Comparison of ENCODE assay signal across 24 cellular contexts in the genomic region with DNA sequence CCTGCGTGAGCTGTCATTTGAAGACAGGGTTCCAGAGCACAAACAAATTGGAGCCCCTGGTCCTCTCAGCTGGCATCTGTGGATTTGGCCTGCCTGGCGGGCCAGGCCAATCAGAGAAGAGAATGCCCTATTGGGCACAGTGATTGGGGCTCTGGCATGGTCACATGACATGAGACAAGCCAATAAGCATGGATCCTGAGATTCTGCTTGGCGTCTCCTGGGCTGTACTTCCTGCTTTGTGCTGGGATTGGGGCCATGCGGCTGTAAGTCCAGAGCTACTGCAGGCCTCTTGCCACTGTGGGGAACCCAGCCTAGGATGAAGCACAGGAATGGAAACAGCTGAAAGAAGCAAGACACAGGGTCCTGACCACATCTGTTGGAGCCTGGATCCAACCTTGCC.
"Had no signal": no experiment of that assay in that cellular context is flagged by ENCODE, and none has a peak within 500 bp of the region (broad histone marks: within the 10 kb centered on the region; RNA-seq: fewer than 3 reads in every experiment).

No MANE protein-coding gene starts in this region.

- H3K36me3 ChIP-seq: adrenal gland, SJSA1 had no signal

- FAIRE-seq: RCC 7860 had no signal

- ATAC-seq: activated CD4-positive, alpha-beta T cell treated with anti-CD3 and anti-CD28 coated beads for 36 hours; PC-3; T-cell had no signal

- H3K9me3 Mint-ChIP-seq: activated CD4-positive, alpha-beta memory T cell treated with anti-CD3 and anti-CD28 coated beads, Interleukin-2, amount 10 ng/mL, durations not matched to agents 7 days and 5 days; activated naive CD8-positive, alpha-beta T cell treated with anti-CD3 and anti-CD28 coated beads, Interleukin-2, amount 10 ng/mL, durations not matched to agents 7 days and 5 days; IgD-negative memory B cell; T-cell had no signal

- DNase-seq: activated CD4-positive, alpha-beta memory T cell treated with anti-CD3 and anti-CD28 coated beads, Interleukin-2, amount 10 ng/mL, durations not matched to agents 7 days and 5 days; activated CD4-positive, alpha-beta T cell treated with anti-CD3 and anti-CD28 coated beads for 36 hours; activated CD4-positive, alpha-beta T cell treated with anti-CD3 and anti-CD28 coated beads, Interleukin-2, amount 50 U/mL, for 1 hour; activated naive CD4-positive, alpha-beta T cell treated with anti-CD3 and anti-CD28 coated beads, Interleukin-2, amount 50 U/mL, for 16 hours; activated naive CD8-positive, alpha-beta T cell treated with anti-CD3 and anti-CD28 coated beads, Interleukin-2, amount 10 ng/mL, durations not matched to agents 7 days and 5 days; activated T-cell treated with anti-CD3 and anti-CD28 coated beads for 4 hours; activated T-cell treated with anti-CD3 and anti-CD28 coated beads, Interleukin-2, amount 50 U/mL, for 48 hours; adrenal gland; anterior cingulate cortex; cerebellar nuclear complex; MM.1S; NCI-H1105 treated with DMSO at 0.1 percent for 48 hours; NCI-H2029; NCI-H2107; NCI-H2171 treated with DMSO at 0.1 percent for 48 hours; NCI-H226; NCI-H526; PC-3; SHP77; T-cell had no signal

- H3K9me3 ChIP-seq: adrenal gland, SJSA1 had no signal

- H3K27ac ChIP-seq: adrenal gland, SJSA1, VCaP had no signal

- H3K4me3 ChIP-seq: adrenal gland, SJSA1 had no signal

- H3K4me1 Mint-ChIP-seq: activated CD4-positive, alpha-beta memory T cell treated with anti-CD3 and anti-CD28 coated beads, Interleukin-2, amount 10 ng/mL, durations not matched to agents 7 days and 5 days; activated CD4-positive, alpha-beta T cell treated with anti-CD3 and anti-CD28 coated beads for 36 hours; activated naive CD8-positive, alpha-beta T cell treated with anti-CD3 and anti-CD28 coated beads, Interleukin-2, amount 10 ng/mL, durations not matched to agents 7 days and 5 days; IgD-negative memory B cell; T-cell had no signal

- H3K4me3 Mint-ChIP-seq: activated CD4-positive, alpha-beta memory T cell treated with anti-CD3 and anti-CD28 coated beads, Interleukin-2, amount 10 ng/mL, durations not matched to agents 7 days and 5 days; activated CD4-positive, alpha-beta T cell treated with anti-CD3 and anti-CD28 coated beads for 36 hours; activated naive CD8-positive, alpha-beta T cell treated with anti-CD3 and anti-CD28 coated beads, Interleukin-2, amount 10 ng/mL, durations not matched to agents 7 days and 5 days; T-cell had no signal

- H3K27me3 ChIP-seq: SJSA1 had no signal

- H3K4me1 ChIP-seq: adrenal gland, SJSA1 had no signal

- H3K36me3 Mint-ChIP-seq: activated naive CD8-positive, alpha-beta T cell treated with anti-CD3 and anti-CD28 coated beads, Interleukin-2, amount 10 ng/mL, durations not matched to agents 7 days and 5 days; IgD-negative memory B cell; T-cell had no signal

- H3K27ac Mint-ChIP-seq: activated CD4-positive, alpha-beta memory T cell treated with anti-CD3 and anti-CD28 coated beads, Interleukin-2, amount 10 ng/mL, durations not matched to agents 7 days and 5 days; activated CD4-positive, alpha-beta T cell treated with anti-CD3 and anti-CD28 coated beads for 36 hours; activated naive CD8-positive, alpha-beta T cell treated with anti-CD3 and anti-CD28 coated beads, Interleukin-2, amount 10 ng/mL, durations not matched to agents 7 days and 5 days; IgD-negative memory B cell; T-cell had no signal
